9 cellular contexts compared by ENCODE assay signal in the genomic region with DNA sequence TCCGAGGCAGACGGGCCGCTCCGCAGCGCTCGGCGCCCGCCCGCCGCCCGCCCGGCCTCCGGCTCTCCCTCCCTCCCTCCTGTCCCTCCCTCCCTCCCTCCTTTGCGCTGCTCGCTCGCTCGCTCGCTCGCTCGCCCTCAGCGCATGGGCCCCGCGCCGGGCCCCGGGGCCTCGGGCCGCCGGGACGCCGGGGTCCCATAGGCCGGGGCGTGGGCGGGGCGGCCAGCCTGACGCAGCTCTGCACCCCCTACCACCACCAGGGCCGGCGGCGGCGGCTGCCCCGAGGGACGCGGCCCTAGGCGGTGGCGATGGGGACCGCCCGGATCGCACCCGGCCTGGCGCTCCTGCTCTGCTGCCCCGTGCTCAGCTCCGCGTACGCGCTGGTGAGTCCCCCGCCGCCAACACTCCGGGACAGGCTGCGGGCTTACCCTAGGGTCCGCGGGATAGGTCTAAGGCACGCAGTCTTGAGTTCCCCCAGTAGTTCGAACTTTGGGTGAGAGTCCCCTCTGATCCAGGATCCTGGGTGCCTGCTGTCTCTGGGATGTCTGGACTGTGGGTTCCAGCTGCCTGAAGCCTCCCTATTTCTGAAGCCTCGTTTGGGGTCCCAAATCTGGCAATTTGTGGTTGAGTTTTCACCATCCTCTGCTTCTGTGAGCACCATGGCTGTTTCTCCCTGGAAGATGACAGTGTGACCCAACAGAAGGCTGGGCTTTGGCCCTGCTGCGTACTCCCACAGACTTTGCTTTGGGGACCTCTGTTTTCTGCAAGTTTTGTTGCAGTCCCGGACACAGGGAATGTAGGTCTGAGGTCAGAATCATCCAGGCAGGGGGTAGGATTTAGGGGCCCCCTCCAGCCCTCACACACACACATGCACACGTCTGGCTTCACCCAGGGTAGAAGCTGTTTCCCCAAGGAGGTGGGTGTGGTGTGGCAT. TPM values are rescaled to one million over a fixed set of nuclear protein-coding genes. Genes with fewer than 3 reads are reported as not detected.
DNase-seq lines count a peak whose midpoint lies in the region; ATAC-seq and TF ChIP-seq lines count a peak whose summit lies in the region.
"Had no signal": no experiment of that assay in that cellular context is flagged by ENCODE, and none has a peak within 500 bp of the region (broad histone marks: within the 10 kb centered on the region; RNA-seq: fewer than 3 reads in every experiment).

No MANE protein-coding gene starts in this region.

- no peaks in the 10 kb centered on the region for H3K36me3 ChIP-seq in iPS DF 6.9 (ENCODE audit: control insufficient read depth, insufficient read depth, low read length)

- no CpG with 5 or more reads among the region's 66 CpGs for WGBS in iPS DF 6.9 (ENCODE audit: insufficient coverage, insufficient read length)

- CTCF ChIA-PET in RWPE1 (lab: Yijun Ruan, JAX): interaction anchor here (0.6 kb wide), 2 partner anchors 35 to 59 kb away, joined by 3 read pairs; no protein-coding TSS in a partner anchor

- DNase-seq in NCI-H2227 (lab: John Stamatoyannopoulos, UW; ENCODE audit: unreplicated experiment) (peak; percentile 26), NCI-H2227 treated with DMSO at 0.1 percent for 48 hours (lab: John Stamatoyannopoulos, UW) (no peak), iPS DF 6.9 (ENCODE audit: low read depth, low spot score) (no peak), RWPE1 (ENCODE audit: low spot score) (no peak)
- no peak for DNase-seq in activated T-cell treated with anti-CD3 and anti-CD28 coated beads, Interleukin-2, amount 50 U/mL, for 4 hours
- no peak for DNase-seq in stimulated activated naive CD8-positive, alpha-beta T cell treated with anti-CD3 and anti-CD28 coated beads, Interleukin-15, Interleukin-2, amounts not matched to agents 100 U/mL and 50 U/mL, for 24 hours

- H3K27ac ChIP-seq in iPS DF 6.9 (ENCODE audit: low read length): no peak overlapping the region
- H3K27ac ChIP-seq in RWPE1: no peak overlapping the region

- H3K27me3 Mint-ChIP-seq in activated T-cell treated with anti-CD3 and anti-CD28 coated beads, Interleukin-2, amount 50 U/mL, for 4 hours (ENCODE audit: low read depth): peaks cover 48% of the 10 kb centered on the region

- no peaks in the 10 kb centered on the region for H3K9me3 ChIP-seq in iPS DF 6.9 (ENCODE audit: control insufficient read depth, insufficient read depth, low read length)

- peaks cover 58% of the 10 kb centered on the region for H3K27me3 ChIP-seq in iPS DF 6.9 (ENCODE audit: control insufficient read depth, insufficient read depth, low read length)

- no peaks in the 10 kb centered on the region for H3K9me3 Mint-ChIP-seq in activated T-cell treated with anti-CD3 and anti-CD28 coated beads, Interleukin-2, amount 50 U/mL, for 4 hours

- peak overlapping the region; percentile 31 for H3K4me3 Mint-ChIP-seq in activated T-cell treated with anti-CD3 and anti-CD28 coated beads, Interleukin-2, amount 50 U/mL, for 4 hours

- no peak for TF ChIP-seq CTCF in RWPE1 (conservative IDR thresholded peaks at IDR 0.05; ENCODE audit: low read depth)

- peaks cover 5% of the 10 kb centered on the region for H3K4me1 ChIP-seq in iPS DF 6.9 (ENCODE audit: control insufficient read depth, insufficient read depth, low read length)

- POLR2A ChIA-PET in RWPE1 (lab: Yijun Ruan, JAX; ENCODE audit: low non-redundant PET): no interaction called here

- peak; percentile 62 to 67 for ATAC-seq in activated T-cell treated with anti-CD3 and anti-CD28 coated beads, Interleukin-2, amount 50 U/mL, for 4 hours
- peak; percentile 22 for ATAC-seq in stimulated activated naive CD8-positive, alpha-beta T cell treated with anti-CD3 and anti-CD28 coated beads, Interleukin-15, Interleukin-2, amounts not matched to agents 100 U/mL and 50 U/mL, for 24 hours
- ATAC-seq in HG03354 (IDR thresholded peaks at IDR 0.05; ENCODE audit: poor library complexity, severe bottlenecking, unreplicated experiment) (no peak), GM21367 (IDR thresholded peaks at IDR 0.05; ENCODE audit: unreplicated experiment) (no peak)

- peaks cover 3% of the 10 kb centered on the region for H3K4me1 Mint-ChIP-seq in activated T-cell treated with anti-CD3 and anti-CD28 coated beads, Interleukin-2, amount 50 U/mL, for 4 hours (ENCODE audit: low read depth)

- H3K4me3 ChIP-seq in iPS DF 6.9 (ENCODE audit: low read length): peak overlapping the region; percentile 32; the same call in 1 of the 2 replicates

- no peaks in the 10 kb centered on the region for H3K36me3 Mint-ChIP-seq in activated T-cell treated with anti-CD3 and anti-CD28 coated beads, Interleukin-2, amount 50 U/mL, for 4 hours (ENCODE audit: insufficient read depth)

RNA-seq across cellular contexts. Expression of a gene that starts 6.0 kb away (rescaled TPM):
- not detected for total RNA-seq in activated T-cell treated with anti-CD3 and anti-CD28 coated beads, Interleukin-2, amount 50 U/mL, for 4 hours
- total RNA-seq: RPMI7951 had no signal

RNA-seq across cellular contexts. Expression of a gene that starts 20.3 kb away (rescaled TPM):
- not detected for total RNA-seq in activated T-cell treated with anti-CD3 and anti-CD28 coated beads, Interleukin-2, amount 50 U/mL, for 4 hours
- total RNA-seq: RPMI7951 had no signal

Comparison
In these comparisons a context has a peak if more than half of its experiments do, and no peak if none do; other contexts are left out.
1. ATAC-seq: peak in activated T-cell treated with anti-CD3 and anti-CD28 coated beads, Interleukin-2, amount 50 U/mL, for 4 hours (2 of 2) and stimulated activated naive CD8-positive, alpha-beta T cell treated with anti-CD3 and anti-CD28 coated beads, Interleukin-15, Interleukin-2, amounts not matched to agents 100 U/mL and 50 U/mL, for 24 hours (single experiment); none in HG03354 (single experiment) and GM21367 (single experiment).